Comparison of ENCODE assay signal across 18 cellular contexts in the genomic region with DNA sequence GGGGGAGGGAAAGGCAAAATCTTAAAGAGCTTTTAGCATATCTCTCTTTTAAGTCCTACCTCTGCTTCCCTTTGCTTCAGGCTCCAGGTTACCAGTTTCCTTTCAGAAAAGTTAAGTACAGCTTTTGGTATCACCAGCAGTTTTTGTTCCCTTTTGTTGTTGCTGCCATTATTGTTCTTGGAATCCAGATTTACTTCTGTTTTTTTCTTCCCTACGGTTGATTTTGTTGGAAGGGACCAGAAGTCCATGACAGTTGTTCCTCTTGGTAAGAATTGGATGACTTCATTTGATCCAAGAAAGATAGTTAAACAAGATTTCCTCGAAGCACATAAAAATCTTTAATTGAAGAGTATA.
DNase-seq lines count a peak whose midpoint lies in the region; ATAC-seq and TF ChIP-seq lines count a peak whose summit lies in the region.
"Had no signal": no experiment of that assay in that cellular context is flagged by ENCODE, and none has a peak within 500 bp of the region (broad histone marks: within the 10 kb centered on the region; RNA-seq: fewer than 3 reads in every experiment).

No MANE protein-coding gene starts in this region.

- H3K4me3 Mint-ChIP-seq in T-helper 1 cell treated with Interleukin-12 subunit alpha and Interleukin-12 subunit beta and Interleukin-4 antibody, amounts not matched to agents 30 μg/mL and 1 μg/mL, for 36 hours: no peak overlapping the region
- H3K4me3 Mint-ChIP-seq in T-helper 17 cell (no peak overlapping the region), memory B cell (peak overlapping the region; percentile 5)

- TF ChIP-seq POLR2A in sigmoid colon (IDR thresholded peaks at IDR 0.05): no peak

- no peaks in the 10 kb centered on the region for H3K36me3 ChIP-seq in sigmoid colon
- H3K36me3 ChIP-seq: WERI-Rb-1 had no signal

- H3K4me1 ChIP-seq in sigmoid colon: peaks cover 0 to 16% (median 13%) of the 10 kb centered on the region in 4 donors

- no peak for TF ChIP-seq CTCF in sigmoid colon (IDR thresholded peaks at IDR 0.05)

- no peak overlapping the region for H3K4me3 ChIP-seq in sigmoid colon

- H3K27me3 Mint-ChIP-seq in T-helper 1 cell treated with Interleukin-12 subunit alpha and Interleukin-12 subunit beta and Interleukin-4 antibody, amounts not matched to agents 30 μg/mL and 1 μg/mL, for 36 hours (ENCODE audit: low read depth): no peaks in the 10 kb centered on the region
- H3K27me3 Mint-ChIP-seq in T-helper 17 cell (no peaks in the 10 kb centered on the region), memory B cell (no peaks in the 10 kb centered on the region)

- peak; percentile 15 for ATAC-seq in GM18868 (IDR thresholded peaks at IDR 0.05; ENCODE audit: unreplicated experiment)
- peak; percentile 16 for ATAC-seq in T-helper 17 cell
- ATAC-seq in memory B cell (ENCODE audit: low read depth): peak; percentile 41
- no peak for ATAC-seq in SK-N-SH treated with all-trans-retinoic acid at 6 μM for 48 hours

- H3K27ac ChIP-seq in sigmoid colon: no peak overlapping the region
- H3K27ac ChIP-seq: C4-2B, HL-60, WERI-Rb-1 had no signal

- H3K4me1 Mint-ChIP-seq in T-helper 1 cell treated with Interleukin-12 subunit alpha and Interleukin-12 subunit beta and Interleukin-4 antibody, amounts not matched to agents 30 μg/mL and 1 μg/mL, for 36 hours (ENCODE audit: low read depth): peaks cover 46% of the 10 kb centered on the region
- H3K4me1 Mint-ChIP-seq in T-helper 17 cell: peaks cover 44% of the 10 kb centered on the region
- peaks cover 40% of the 10 kb centered on the region for H3K4me1 Mint-ChIP-seq in memory B cell

- H3K9me3 ChIP-seq in T-helper 17 cell (ENCODE audit: control insufficient read depth, low read length, poor library complexity, severe bottlenecking): no peaks in the 10 kb centered on the region
- H3K9me3 ChIP-seq in sigmoid colon: no peaks in the 10 kb centered on the region
- H3K9me3 ChIP-seq: SK-N-SH had no signal

- peaks cover 41% of the 10 kb centered on the region for H3K36me3 Mint-ChIP-seq in T-helper 1 cell treated with Interleukin-12 subunit alpha and Interleukin-12 subunit beta and Interleukin-4 antibody, amounts not matched to agents 30 μg/mL and 1 μg/mL, for 36 hours (ENCODE audit: low read depth)
- H3K36me3 Mint-ChIP-seq in T-helper 17 cell (ENCODE audit: low read depth) (no peaks in the 10 kb centered on the region), memory B cell (peaks cover 35% of the 10 kb centered on the region)

- no peaks in the 10 kb centered on the region for H3K9me3 Mint-ChIP-seq in T-helper 1 cell treated with Interleukin-12 subunit alpha and Interleukin-12 subunit beta and Interleukin-4 antibody, amounts not matched to agents 30 μg/mL and 1 μg/mL, for 36 hours
- H3K9me3 Mint-ChIP-seq in memory B cell: no peaks in the 10 kb centered on the region

- intact Hi-C loops in sigmoid colon (cut with DNase I): no loop called here

- TF ChIP-seq EP300 in sigmoid colon (IDR thresholded peaks at IDR 0.05): no peak

- peak overlapping the region; percentile 52 for H3K27ac Mint-ChIP-seq in T-helper 1 cell treated with Interleukin-12 subunit alpha and Interleukin-12 subunit beta and Interleukin-4 antibody, amounts not matched to agents 30 μg/mL and 1 μg/mL, for 36 hours
- peak overlapping the region; percentile 87 for H3K27ac Mint-ChIP-seq in T-helper 17 cell
- H3K27ac Mint-ChIP-seq in memory B cell: peak overlapping the region; percentile 75

- no peaks in the 10 kb centered on the region for H3K27me3 ChIP-seq in sigmoid colon

- WGBS in sigmoid colon, 2 donors: 81 to 89% methylated on average over 2 of the region's 2 CpGs

- DNase-seq in T-helper 1 cell (no peak), T-helper 17 cell (no peak), memory B cell (ENCODE audit: low spot score in 2 of 2) (no peak), sigmoid colon (no peak), DMS 273 treated with DMSO at 0.1 percent for 48 hours (lab: John Stamatoyannopoulos, UW) (no peak)
- DNase-seq: 8988T, aorta, Kasumi-1, NCI-H1694, NCI-H446, posterior cingulate gyrus, SK-N-SH, WERI-Rb-1 had no signal

TF ChIP-seq in SK-N-SH treated with all-trans-retinoic acid at 6 μM for 48 hours, 23 proteins besides CTCF, POLR2A, EP300 and RAD21:
- TF ChIP-seq PATZ1 (CRISPR knock-in tag; IDR thresholded peaks at IDR 0.05; ENCODE audit: borderline replicate concordance) (no peak), ZNF565 (CRISPR knock-in tag; conservative IDR thresholded peaks at IDR 0.05; ENCODE audit: low read depth) (no peak), TOX (CRISPR knock-in tag; IDR thresholded peaks at IDR 0.05; ENCODE audit: borderline replicate concordance) (no peak), BACH2 (CRISPR knock-in tag; IDR thresholded peaks at IDR 0.05; ENCODE audit: borderline replicate concordance) (no peak), ARNTL (CRISPR knock-in tag; IDR thresholded peaks at IDR 0.05; ENCODE audit: borderline replicate concordance, low read depth) (no peak), SNAI2 (CRISPR knock-in tag; IDR thresholded peaks at IDR 0.05) (no peak), TCF4 (CRISPR knock-in tag; IDR thresholded peaks at IDR 0.05; ENCODE audit: borderline replicate concordance) (no peak), ZNF70 (CRISPR knock-in tag; IDR thresholded peaks at IDR 0.05) (no peak)
TF ChIP-seq in SK-N-SH treated with all-trans-retinoic acid at 6 μM for 48 hours: peak in this region for 0.
